In genomic region chr2:186559370-186559769, GRCh38 we compare ENCODE assay signal across 16 cellular contexts. TPM values are rescaled to one million over a fixed set of nuclear protein-coding genes. Genes with fewer than 3 reads are reported as not detected.
DNase-seq lines count a peak whose midpoint lies in the region; ATAC-seq and TF ChIP-seq lines count a peak whose summit lies in the region.
"Had no signal": no experiment of that assay in that cellular context is flagged by ENCODE, and none has a peak within 500 bp of the region (broad histone marks: within the 10 kb centered on the region; RNA-seq: fewer than 3 reads in every experiment).

No MANE protein-coding gene starts in this region.

- DNase-seq in right cardiac atrium, result no peak
- DNase-seq in heart left ventricle, result no peak
- DNase-seq in NCI-H1694 treated with DMSO at 0.1 percent for 48 hours (lab: John Stamatoyannopoulos, UW), result no peak
- DNase-seq in right lobe of liver, result no peak
- DNase-seq: caudate nucleus, COR-L47, gastrocnemius medialis, KBM-7, mucosa of descending colon, NCI-H187, NCI-H748 treated with DMSO at 0.1 percent for 48 hours had no signal

- H3K36me3 ChIP-seq in heart left ventricle (no peaks in the 10 kb centered on the region), right lobe of liver (no peaks in the 10 kb centered on the region)
- H3K36me3 ChIP-seq: gastrocnemius medialis had no signal

- ATAC-seq in GM18499 (IDR thresholded peaks at IDR 0.05; ENCODE audit: insufficient read depth, unreplicated experiment), result peak; percentile 30
- ATAC-seq in GM19467 (IDR thresholded peaks at IDR 0.05; ENCODE audit: unreplicated experiment), result peak; percentile 38
- peak; percentile 58 for ATAC-seq in HG02763 (IDR thresholded peaks at IDR 0.05; ENCODE audit: unreplicated experiment)
- ATAC-seq in HG03342 (IDR thresholded peaks at IDR 0.05; ENCODE audit: unreplicated experiment), result peak; percentile 59
- no peak for ATAC-seq in right cardiac atrium
- no peak for ATAC-seq in heart left ventricle
- ATAC-seq in right lobe of liver, result no peak
- ATAC-seq: gastrocnemius medialis, mucosa of descending colon had no signal

- H3K27ac ChIP-seq in right cardiac atrium (ENCODE audit: low read length), result no peak overlapping the region
- no peak overlapping the region for H3K27ac ChIP-seq in heart left ventricle
- no peak overlapping the region for H3K27ac ChIP-seq in right lobe of liver
- H3K27ac ChIP-seq: gastrocnemius medialis, parathyroid adenoma had no signal

- peaks cover 1% of the 10 kb centered on the region for H3K4me1 ChIP-seq in right cardiac atrium (ENCODE audit: control insufficient read depth, insufficient read depth, low read length)
- no peaks in the 10 kb centered on the region for H3K4me1 ChIP-seq in heart left ventricle
- H3K4me1 ChIP-seq in right lobe of liver, result no peaks in the 10 kb centered on the region
- H3K4me1 ChIP-seq: gastrocnemius medialis, parathyroid adenoma had no signal

- no peak for TF ChIP-seq POLR2A in heart left ventricle (IDR thresholded peaks at IDR 0.05)
- no peak for TF ChIP-seq POLR2A in right lobe of liver (IDR thresholded peaks at IDR 0.05)

- TF ChIP-seq CTCF in heart left ventricle (IDR thresholded peaks at IDR 0.05), result no peak
- no peak for TF ChIP-seq CTCF in right lobe of liver (IDR thresholded peaks at IDR 0.05)

- H3K27me3 ChIP-seq in right cardiac atrium (ENCODE audit: control insufficient read depth, insufficient read depth) (no peaks in the 10 kb centered on the region), heart left ventricle (no peaks in the 10 kb centered on the region), right lobe of liver (no peaks in the 10 kb centered on the region)
- H3K27me3 ChIP-seq: gastrocnemius medialis had no signal

- H3K4me3 ChIP-seq in right cardiac atrium (ENCODE audit: low read length) (no peak overlapping the region), heart left ventricle (no peak overlapping the region), right lobe of liver (no peak overlapping the region)
- H3K4me3 ChIP-seq: gastrocnemius medialis, mucosa of descending colon had no signal

- H3K9me3 ChIP-seq in right cardiac atrium (ENCODE audit: control insufficient read depth, low read length), result no peaks in the 10 kb centered on the region
- peaks cover 0 to 3% (median 0%) of the 10 kb centered on the region in 12 donors for H3K9me3 ChIP-seq in heart left ventricle
- no peaks in the 10 kb centered on the region for H3K9me3 ChIP-seq in right lobe of liver
- H3K9me3 ChIP-seq: gastrocnemius medialis, mucosa of descending colon had no signal

- intact Hi-C loops in right cardiac atrium (cut with DNase I) (no loop called here), heart left ventricle (cut with DNase I) (no loop called here), right lobe of liver (cut with DNase I) (no loop called here)

RNA-seq across cellular contexts. Expression of gene ITGAV, which starts 30.5 kb away (rescaled TPM):
- total RNA-seq in right cardiac atrium (100 to 1,000 TPM in 3 of 4 donors, 10 to 100 TPM in 1; 98.6 to 135 (median 123) TPM), heart left ventricle (100 to 1,000 TPM; 133 to 358 (median 235) TPM), right lobe of liver (10 to 100 TPM; 16.3 to 48.4 (median 26.4) TPM)
- polyA plus RNA-seq in right cardiac atrium (37.3 TPM), heart left ventricle (100 to 1,000 TPM in 1 of 2 donors, 10 to 100 TPM in 1; 22.5 to 107 TPM)

Comparison
In these comparisons a context has a peak if more than half of its experiments do, and no peak if none do; other contexts are left out.
1. ATAC-seq: peak in GM18499 (single experiment), GM19467 (single experiment), HG02763 (single experiment) and HG03342 (single experiment); none in right cardiac atrium (0 of 2), heart left ventricle (0 of 4) and right lobe of liver (0 of 4).